23 cellular contexts compared by ENCODE assay signal in genomic region chrX:31871989-31872388, GRCh38.
DNase-seq lines count a peak whose midpoint lies in the region; ATAC-seq and TF ChIP-seq lines count a peak whose summit lies in the region.
"Had no signal": no experiment of that assay in that cellular context is flagged by ENCODE, and none has a peak within 500 bp of the region (broad histone marks: within the 10 kb centered on the region; RNA-seq: fewer than 3 reads in every experiment).

No MANE protein-coding gene starts in this region.

- no peak overlapping the region for H3K4me3 Mint-ChIP-seq in activated naive CD4-positive, alpha-beta T cell treated with anti-CD3 and anti-CD28 coated beads, Interleukin-2, amount 10 ng/mL, durations not matched to agents 7 days and 5 days
- H3K4me3 Mint-ChIP-seq: CD4-positive, CD25-positive, alpha-beta regulatory T cell; T-helper 1 cell treated with Interleukin-12 subunit alpha and Interleukin-12 subunit beta and Interleukin-4 antibody, amounts not matched to agents 30 μg/mL and 1 μg/mL, for 36 hours had no signal

- intact Hi-C loops in right cardiac atrium (cut with DNase I), result no loop called here
- intact Hi-C loops in sciatic nerve (cut with DNase I), result no loop called here

- no peaks in the 10 kb centered on the region for H3K9me3 ChIP-seq in right cardiac atrium (ENCODE audit: control insufficient read depth, low read length)
- H3K9me3 ChIP-seq: adrenal gland, HAP-1, psoas muscle, SJCRH30, spleen, upper lobe of right lung had no signal

- ATAC-seq in right cardiac atrium (peak; percentile 77 to 79), sciatic nerve (no peak)
- ATAC-seq in stimulated activated naive CD8-positive, alpha-beta T cell treated with anti-CD3 and anti-CD28 coated beads, Interleukin-15, Interleukin-2, amounts not matched to agents 100 U/mL and 50 U/mL, for 24 hours, result no peak
- ATAC-seq: GM12878, psoas muscle, upper lobe of right lung had no signal

- H3K4me1 ChIP-seq in right cardiac atrium (ENCODE audit: control insufficient read depth, insufficient read depth, low read length), result peaks cover 4% of the 10 kb centered on the region
- H3K4me1 ChIP-seq: adrenal gland, HAP-1, psoas muscle, SJCRH30, spleen, upper lobe of right lung had no signal

- no peak for TF ChIP-seq CTCF in choroid plexus epithelial cell (conservative IDR thresholded peaks at IDR 0.05; ENCODE audit: low read depth, low read length)

- H3K9me3 Mint-ChIP-seq in activated naive CD4-positive, alpha-beta T cell treated with anti-CD3 and anti-CD28 coated beads, Interleukin-2, amount 10 ng/mL, durations not matched to agents 7 days and 5 days, result no peaks in the 10 kb centered on the region
- H3K9me3 Mint-ChIP-seq: T-helper 1 cell treated with Interleukin-12 subunit alpha and Interleukin-12 subunit beta and Interleukin-4 antibody, amounts not matched to agents 30 μg/mL and 1 μg/mL, for 36 hours had no signal

- no peaks in the 10 kb centered on the region for H3K36me3 Mint-ChIP-seq in activated naive CD4-positive, alpha-beta T cell treated with anti-CD3 and anti-CD28 coated beads, Interleukin-2, amount 10 ng/mL, durations not matched to agents 7 days and 5 days
- H3K36me3 Mint-ChIP-seq: CD4-positive, CD25-positive, alpha-beta regulatory T cell had no signal

- DNase-seq in NCI-H69 (lab: John Stamatoyannopoulos, UW), result peak; percentile 12
- peak; percentile 33 for DNase-seq in choroid plexus epithelial cell (ENCODE audit: low read depth)
- no peak for DNase-seq in right cardiac atrium
- DNase-seq in pons (ENCODE audit: low spot score), result peak; percentile 24
- no peak for DNase-seq in activated naive CD4-positive, alpha-beta T cell treated with anti-CD3 and anti-CD28 coated beads, Interleukin-2, amount 50 U/mL, for 16 hours
- no peak for DNase-seq in activated naive CD4-positive, alpha-beta T cell treated with anti-CD3 and anti-CD28 coated beads, Interleukin-2, amount 10 ng/mL, durations not matched to agents 7 days and 5 days
- no peak for DNase-seq in stimulated activated naive CD8-positive, alpha-beta T cell treated with anti-CD3 and anti-CD28 coated beads, Interleukin-15, Interleukin-2, amounts not matched to agents 100 U/mL and 50 U/mL, for 24 hours
- DNase-seq in sciatic nerve (ENCODE audit: low spot score), result no peak
- DNase-seq: activated effector memory CD4-positive, alpha-beta T cell treated with anti-CD3 and anti-CD28 coated beads, Interleukin-2, amount 50 U/mL, for 16 hours; CD4-positive, CD25-positive, alpha-beta regulatory T cell; DMS53; NCI-H187 treated with DMSO at 0.1 percent for 48 hours; NCI-H345; PC-9; psoas muscle; SJCRH30; spleen; stimulated activated CD4-positive, alpha-beta T cell treated with anti-CD3 and anti-CD28 coated beads, Interleukin-4, amount 100 ng/mL, for 24 hours; upper lobe of right lung had no signal

- no peaks in the 10 kb centered on the region for H3K4me1 Mint-ChIP-seq in activated naive CD4-positive, alpha-beta T cell treated with anti-CD3 and anti-CD28 coated beads, Interleukin-2, amount 10 ng/mL, durations not matched to agents 7 days and 5 days
- H3K4me1 Mint-ChIP-seq: CD4-positive, CD25-positive, alpha-beta regulatory T cell had no signal

- CTCF ChIA-PET in activated naive CD4-positive, alpha-beta T cell treated with anti-CD3 and anti-CD28 coated beads, Interleukin-2, amount 10 ng/mL, durations not matched to agents 7 days and 5 days (lab: Charles Lee), result no interaction called here

- no peak overlapping the region for H3K27ac Mint-ChIP-seq in activated naive CD4-positive, alpha-beta T cell treated with anti-CD3 and anti-CD28 coated beads, Interleukin-2, amount 10 ng/mL, durations not matched to agents 7 days and 5 days
- H3K27ac Mint-ChIP-seq: CD4-positive, CD25-positive, alpha-beta regulatory T cell; T-helper 1 cell treated with Interleukin-12 subunit alpha and Interleukin-12 subunit beta and Interleukin-4 antibody, amounts not matched to agents 30 μg/mL and 1 μg/mL, for 36 hours had no signal

- H3K27ac ChIP-seq in right cardiac atrium (ENCODE audit: low read length), result no peak overlapping the region
- H3K27ac ChIP-seq: adrenal gland, PC-9, psoas muscle, SJCRH30, spleen, upper lobe of right lung had no signal

- 8% methylated on average over 2 of the region's 2 CpGs for WGBS in right cardiac atrium

- no peak overlapping the region for H3K4me3 ChIP-seq in choroid plexus epithelial cell (ENCODE audit: low read depth, low read length)
- H3K4me3 ChIP-seq in right cardiac atrium (ENCODE audit: low read length), result no peak overlapping the region
- H3K4me3 ChIP-seq: adrenal gland, GM12878, HAP-1, PC-9, psoas muscle, SJCRH30, spleen, upper lobe of right lung had no signal

- H3K27me3 Mint-ChIP-seq in activated naive CD4-positive, alpha-beta T cell treated with anti-CD3 and anti-CD28 coated beads, Interleukin-2, amount 10 ng/mL, durations not matched to agents 7 days and 5 days, result no peaks in the 10 kb centered on the region
- H3K27me3 Mint-ChIP-seq: CD4-positive, CD25-positive, alpha-beta regulatory T cell had no signal

- no peaks in the 10 kb centered on the region for H3K27me3 ChIP-seq in right cardiac atrium (ENCODE audit: control insufficient read depth, insufficient read depth)
- H3K27me3 ChIP-seq: SJCRH30, spleen, upper lobe of right lung had no signal

Comparison
In these comparisons a context has a peak if more than half of its experiments do, and no peak if none do; other contexts are left out.
1. DNase-seq: peak in NCI-H69 (single experiment), choroid plexus epithelial cell (single experiment) and pons (single experiment); none in right cardiac atrium (0 of 3), activated naive CD4-positive, alpha-beta T cell treated with anti-CD3 and anti-CD28 coated beads, Interleukin-2, amount 50 U/mL, for 16 hours (single experiment), activated naive CD4-positive, alpha-beta T cell treated with anti-CD3 and anti-CD28 coated beads, Interleukin-2, amount 10 ng/mL, durations not matched to agents 7 days and 5 days (single experiment), stimulated activated naive CD8-positive, alpha-beta T cell treated with anti-CD3 and anti-CD28 coated beads, Interleukin-15, Interleukin-2, amounts not matched to agents 100 U/mL and 50 U/mL, for 24 hours (single experiment) and sciatic nerve (single experiment).
2. ATAC-seq: peak in right cardiac atrium (2 of 2); none in stimulated activated naive CD8-positive, alpha-beta T cell treated with anti-CD3 and anti-CD28 coated beads, Interleukin-15, Interleukin-2, amounts not matched to agents 100 U/mL and 50 U/mL, for 24 hours (single experiment) and sciatic nerve (single experiment).